ENCODE assay signal across 27 cellular contexts in genomic region chr2:158589303-158589702, GRCh38.
"Had no signal": no experiment of that assay in that cellular context is flagged by ENCODE, and none has a peak within 500 bp of the region (broad histone marks: within the 10 kb centered on the region; RNA-seq: fewer than 3 reads in every experiment).

No MANE protein-coding gene starts in this region.

- H3K27me3 Mint-ChIP-seq: effector memory CD8-positive, alpha-beta T cell had no signal

- H3K9me3 ChIP-seq: esophagus squamous epithelium, gastrocnemius medialis, left lung, lower lobe of right lung had no signal

- H3K27ac Mint-ChIP-seq: effector memory CD8-positive, alpha-beta T cell; endodermal cell; immature natural killer cell had no signal

- H3K4me3 ChIP-seq: coronary artery, dorsolateral prefrontal cortex, esophagus squamous epithelium, gastrocnemius medialis, hepatocyte, left lung, lower lobe of right lung had no signal

- H3K4me2 ChIP-seq: hepatocyte had no signal

- H3K4me3 Mint-ChIP-seq: effector memory CD8-positive, alpha-beta T cell; endodermal cell; immature natural killer cell had no signal

- H2AFZ ChIP-seq: hepatocyte had no signal

- DNase-seq: dermis blood vessel endothelial cell; dorsolateral prefrontal cortex; effector CD8-positive, alpha-beta T cell; effector memory CD8-positive, alpha-beta T cell; endodermal cell; erythroblast; esophagus squamous epithelium; foreskin fibroblast; foreskin melanocyte; gastrocnemius medialis; glutamatergic neuron; head of caudate nucleus; hypothalamus; immature natural killer cell; islet precursor cell; kidney; kidney glomerular epithelial cell; left lung; lower lobe of right lung; mesenchymal stem cell; midbrain had no signal

- H3K36me3 ChIP-seq: left lung, lower lobe of right lung had no signal

- H3K27ac ChIP-seq: coronary artery, dorsolateral prefrontal cortex, epithelial cell of prostate, esophagus squamous epithelium, gastrocnemius medialis, hepatocyte, left lung, lower lobe of right lung had no signal

- H3K36me3 Mint-ChIP-seq: immature natural killer cell had no signal

- ATAC-seq: effector memory CD8-positive, alpha-beta T cell; esophagus mucosa; gastrocnemius medialis; left lung; lower lobe of right lung had no signal

- H3K27me3 ChIP-seq: dorsolateral prefrontal cortex, esophagus squamous epithelium, gastrocnemius medialis, hepatocyte, left lung had no signal

- H3K9me3 Mint-ChIP-seq: effector memory CD8-positive, alpha-beta T cell; endodermal cell; immature natural killer cell had no signal

- H3K4me1 Mint-ChIP-seq: endodermal cell, immature natural killer cell had no signal

- H3K4me1 ChIP-seq: esophagus squamous epithelium, gastrocnemius medialis, left lung, lower lobe of right lung had no signal

- FAIRE-seq: colon, endometrium, kidney had no signal
